ENCODE assay signal across 17 cellular contexts in the genomic region with DNA sequence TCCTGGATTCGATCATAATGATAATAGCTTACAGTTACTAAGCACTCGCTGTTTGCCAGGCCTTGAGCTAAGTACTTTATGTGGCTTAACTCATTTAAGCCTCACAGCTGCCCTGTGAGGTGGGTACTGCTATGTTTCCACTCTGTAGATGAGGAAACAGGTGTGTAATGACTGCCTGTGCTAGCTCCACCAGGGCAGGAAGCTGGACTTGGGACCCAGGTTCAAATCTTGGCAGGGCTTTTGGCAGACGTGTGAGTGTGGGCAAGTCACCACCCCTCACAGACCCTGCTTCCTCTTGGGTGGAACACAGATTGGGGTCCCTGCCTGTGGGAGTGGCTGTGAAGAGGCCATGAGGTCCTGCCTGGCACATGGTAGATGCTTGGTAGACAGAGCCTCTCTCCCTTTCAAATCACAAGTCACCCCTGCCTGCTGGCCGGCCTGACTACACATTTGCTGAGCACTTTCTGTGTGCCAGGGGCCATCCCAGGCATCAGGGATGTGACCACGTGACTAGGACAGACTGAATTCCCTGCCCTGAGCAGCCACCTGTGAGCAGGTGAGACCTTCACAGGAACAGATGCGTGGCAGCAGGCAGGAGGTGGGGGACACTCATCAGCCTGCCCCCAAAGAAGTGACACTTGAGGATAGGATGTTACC. TPM values are rescaled to one million over a fixed set of nuclear protein-coding genes. Genes with fewer than 3 reads are reported as not detected.
A peak's percentile ranks its signal among the peaks of the same experiment; 100 is the strongest.
DNase-seq lines count a peak whose midpoint lies in the region; ATAC-seq, FAIRE-seq and TF ChIP-seq lines count a peak whose summit lies in the region.
"Had no signal": no experiment of that assay in that cellular context is flagged by ENCODE, and none has a peak within 500 bp of the region (broad histone marks: within the 10 kb centered on the region; RNA-seq: fewer than 3 reads in every experiment).

No MANE protein-coding gene starts in this region.

- no peak overlapping the region for H3K4ac ChIP-seq in H1 (replicated peaks; ENCODE audit: insufficient read length, low read depth, low read length)

- H3K14ac ChIP-seq in H1 (ENCODE audit: insufficient read length): no peak overlapping the region

- no peak overlapping the region for H3K23ac ChIP-seq in H1 (ENCODE audit: insufficient read length)

- no peak overlapping the region for H3K18ac ChIP-seq in H1 (ENCODE audit: extremely low read depth, low read length)

- H3K27me3 ChIP-seq in H1 (replicated peaks in 1 of 4; ENCODE audit: control insufficient read depth in 3 of 4, extremely low read depth in 1 of 4, insufficient read depth in 3 of 4, low read length in 3 of 4): peaks cover 50 to 67% (median 55%) of the 10 kb centered on the region in 4 experiments

- 77% methylated on average over 6 of the region's 6 CpGs; no CpG with 5 or more reads in 1 of the 2 experiments for WGBS in H1 (ENCODE audit: extremely low coverage in 1 of 2, insufficient coverage in 1 of 2, insufficient read length in 1 of 2, insufficient replicate concordance in 2 of 2, low coverage in 1 of 2, low lambda C conversion rate in 2 of 2, missing lambda C conversion rate in 1 of 2), 2 experiments

- H3K36me3 Mint-ChIP-seq in T-helper 2 cell treated with Interferon-gamma antibody and Interleukin-4, amounts not matched to agents 5 μg/mL and 100 μg/mL, for 36 hours (ENCODE audit: low read depth): peaks cover 2% of the 10 kb centered on the region

- intact Hi-C loops in posterior vena cava (cut with DNase I): no loop called here

- H3K27me3 Mint-ChIP-seq in T-helper 2 cell treated with Interferon-gamma antibody and Interleukin-4, amounts not matched to agents 5 μg/mL and 100 μg/mL, for 36 hours (ENCODE audit: low read depth): peaks cover 48% of the 10 kb centered on the region

- no peak for TF ChIP-seq POLR2A in H1 (IDR thresholded peaks at IDR 0.05; ENCODE audit: control extremely low read depth in 1 of 2, low read depth in 2 of 2, low read length in 2 of 2)

- H3K4me2 ChIP-seq in H1 (ENCODE audit: insufficient read depth in 1 of 2, low read depth in 2 of 2, low read length in 2 of 2): no peak overlapping the region; a peak in 1 of 4 replicates

- peaks cover 20% of the 10 kb centered on the region for H3K4me1 Mint-ChIP-seq in T-helper 2 cell treated with Interferon-gamma antibody and Interleukin-4, amounts not matched to agents 5 μg/mL and 100 μg/mL, for 36 hours (ENCODE audit: low read depth)

- ATAC-seq in GM18520 (IDR thresholded peaks at IDR 0.05; ENCODE audit: unreplicated experiment): no peak
- ATAC-seq: GM12878 had no signal

- no peak overlapping the region for H4K91ac ChIP-seq in H1 (replicated peaks; ENCODE audit: insufficient read length, low read length)

- CTCF ChIA-PET in H1 (lab: Charles Lee; ENCODE audit: partially characterized antibody): interaction anchor here (0.7 to 3.2 kb wide), 6 partner anchors 11 to 111 kb away, joined by 3 to 15 read pairs (median 4); no protein-coding TSS in a partner anchor

- no peak overlapping the region for H2BK5ac ChIP-seq in H1 (ENCODE audit: low read depth, low read length)

- H3K36me3 ChIP-seq in H1 (ENCODE audit: control insufficient read depth in 2 of 4, insufficient read depth in 4 of 4, low read length in 3 of 4): peaks cover 0 to 13% (median 0%) of the 10 kb centered on the region in 4 experiments; a peak in 1 of 8 replicates

- H3K4me3 Mint-ChIP-seq in T-helper 2 cell treated with Interferon-gamma antibody and Interleukin-4, amounts not matched to agents 5 μg/mL and 100 μg/mL, for 36 hours: peak overlapping the region; percentile 2
- H3K4me3 Mint-ChIP-seq: activated naive CD4-positive, alpha-beta T cell treated with anti-CD3 and anti-CD28 coated beads for 36 hours had no signal

- no peak for DNase-seq in T-helper 2 cell treated with Interferon-gamma antibody and Interleukin-4, amounts not matched to agents 5 μg/mL and 100 μg/mL, for 36 hours (ENCODE audit: low spot score)
- DNase-seq in T-helper 2 cell: no peak
- DNase-seq in NCI-H2081 (lab: John Stamatoyannopoulos, UW): peak; percentile 20 to 72
- DNase-seq in H1 (ENCODE audit: low read depth in 1 of 2, low spot score in 2 of 2): no peak
- peak; percentile 37 for DNase-seq in posterior vena cava (ENCODE audit: low spot score)
- no peak for DNase-seq in AML-193 (lab: John Stamatoyannopoulos, UW)
- no peak for DNase-seq in activated naive CD4-positive, alpha-beta T cell treated with anti-CD3 and anti-CD28 coated beads, Interleukin-2, amount 50 U/mL, for 16 hours
- DNase-seq: activated CD4-positive, alpha-beta T cell treated with anti-CD3 and anti-CD28 coated beads for 4 hours; activated naive CD4-positive, alpha-beta T cell treated with anti-CD3 and anti-CD28 coated beads for 36 hours; foreskin melanocyte; stimulated activated CD4-positive, alpha-beta T cell treated with anti-CD3 and anti-CD28 coated beads, Interleukin-12 subunit alpha, Interleukin-12 subunit beta, amount 100 ng/mL, for 4 hours had no signal

- no peak overlapping the region; the same call in 1 of the 2 replicates for H4K8ac ChIP-seq in H1 (ENCODE audit: extremely low read depth, insufficient read depth, low read length)

- no peak overlapping the region for H3K27ac Mint-ChIP-seq in T-helper 2 cell treated with Interferon-gamma antibody and Interleukin-4, amounts not matched to agents 5 μg/mL and 100 μg/mL, for 36 hours
- H3K27ac Mint-ChIP-seq: activated naive CD4-positive, alpha-beta T cell treated with anti-CD3 and anti-CD28 coated beads for 36 hours had no signal

- peak overlapping the region; percentile 48; the same call in 1 of the 2 replicates for H2BK20ac ChIP-seq in H1 (ENCODE audit: low read length)

- H4K20me1 ChIP-seq in H1 (replicated peaks in 1 of 2; ENCODE audit: control insufficient read depth in 1 of 2, insufficient read depth in 2 of 2, low read length in 2 of 2): peaks cover 2 to 9% of the 10 kb centered on the region in 2 experiments

- no peak overlapping the region for H2AFZ ChIP-seq in H1 (ENCODE audit: low read length)

- no peak overlapping the region for H2AK5ac ChIP-seq in H1 (ENCODE audit: low read depth, low read length)

- no peak overlapping the region for H4K5ac ChIP-seq in H1 (ENCODE audit: insufficient read length, low read depth, low read length)

- H2BK120ac ChIP-seq in H1 (replicated peaks; ENCODE audit: low read depth, low read length): no peak overlapping the region

- peaks cover 21% of the 10 kb centered on the region; the same call in 1 of the 2 replicates for H3K23me2 ChIP-seq in H1 (ENCODE audit: low read depth, low read length)

- no peaks in the 10 kb centered on the region for H3K79me2 ChIP-seq in H1 (ENCODE audit: control insufficient read depth in 1 of 2, insufficient read depth in 2 of 2, low read length in 2 of 2)

- H3K4me1 ChIP-seq in H1 (replicated peaks in 1 of 4; ENCODE audit: control insufficient read depth in 3 of 4, insufficient read depth in 4 of 4, low read length in 3 of 4): peaks cover 0 to 17% (median 11%) of the 10 kb centered on the region in 4 experiments; a peak in 6 of 7 replicates

- no peaks in the 10 kb centered on the region for H3K9me3 ChIP-seq in H1 (ENCODE audit: insufficient read depth in 2 of 2, low read depth in 1 of 2, low read length in 1 of 2)

- no peaks in the 10 kb centered on the region for H3K9me3 Mint-ChIP-seq in T-helper 2 cell treated with Interferon-gamma antibody and Interleukin-4, amounts not matched to agents 5 μg/mL and 100 μg/mL, for 36 hours
- H3K9me3 Mint-ChIP-seq: activated naive CD4-positive, alpha-beta T cell treated with anti-CD3 and anti-CD28 coated beads for 36 hours had no signal

- POLR2A ChIA-PET in H1 (lab: Charles Lee; ENCODE audit: partially characterized antibody): interaction anchor here (0.7 to 4.4 kb wide), 3 partner anchors 7 to 438 kb away, joined by 3 to 13 read pairs (median 5); a partner anchor contains a TSS

- no peak overlapping the region for H3K56ac ChIP-seq in H1 (replicated peaks; ENCODE audit: insufficient read length, low read depth, low read length)

- FAIRE-seq in H1 (lab: Jason Lieb, UNC): no peak
- FAIRE-seq: GM12878, urothelium cell line had no signal

- H2BK15ac ChIP-seq in H1 (ENCODE audit: low read length): peak overlapping the region; percentile 72; the same call in 1 of the 2 replicates

- H3K27ac ChIP-seq in H1 (ENCODE audit: low read depth, low read length): no peak overlapping the region
- H3K27ac ChIP-seq: coronary artery, HL-60 had no signal

- no peak overlapping the region for H3K4me3 ChIP-seq in H1 (ENCODE audit: extremely low read depth in 1 of 4, insufficient read depth in 2 of 4, low read depth in 3 of 4, low read length in 4 of 4)
- H3K4me3 ChIP-seq: GM12878 had no signal

- TF ChIP-seq RAD21 in H1 (IDR thresholded peaks at IDR 0.05 in 1 of 2, conservative IDR thresholded peaks at IDR 0.05 in 1 of 2; ENCODE audit: low read depth in 2 of 2, low read length in 2 of 2): no peak

- 0 out of 2 replicates have a peak overlapping the region, but pooled peaks have one; percentile 27 for H2BK12ac ChIP-seq in H1 (ENCODE audit: low read depth, low read length)

- no peaks in the 10 kb centered on the region for H3K79me1 ChIP-seq in H1 (ENCODE audit: low read depth, low read length)

- no peak for TF ChIP-seq EP300 in H1 (IDR thresholded peaks at IDR 0.05; ENCODE audit: borderline replicate concordance in 1 of 2, low read depth in 2 of 2, low read length in 2 of 2)

- TF ChIP-seq CTCF in H1 (IDR thresholded peaks at IDR 0.05; ENCODE audit: control extremely low read depth in 1 of 3, insufficient read depth in 1 of 3, low read depth in 1 of 3, low read length in 3 of 3): no peak

- H3K9ac ChIP-seq in H1 (replicated peaks in 1 of 4; ENCODE audit: extremely low read depth in 1 of 4, low read depth in 3 of 4, low read length in 3 of 4): 0 out of 7 replicates have a peak overlapping the region, but pooled peaks of 1 of the 4 experiments have one; percentile 7

RNA-seq across cellular contexts. Expression of a gene that starts 3.7 kb away (rescaled TPM):
- 0.37 and 0.44 TPM in 2 replicates for total RNA-seq in H1 (2021; fragmentation: NEBNext Ultra II Directional; extraction: Animal tissue kit (Norgen Biotek cat#: 25700))
- 0.14 and 0.30 TPM in 2 replicates for polyA plus RNA-seq in H1 (2011; rRNA removed)
- 0.18 TPM for polyA plus RNA-seq in H1 (2011; cell fraction: cytosol; rRNA removed)
- 0.40 TPM for polyA plus RNA-seq in H1 (2011; cell fraction: nucleus; rRNA removed)
- 0.08 to 0.13 TPM in 2 of 4 replicates, not detected in the others for polyA plus RNA-seq in H1 (2012, experiment 1 of 2)
- polyA plus RNA-seq in H1 (2012, experiment 2 of 2): 0.10 TPM
- 0.02 TPM for polyA plus RNA-seq in H1 (2013, experiment 1 of 2)
- polyA plus RNA-seq in H1 (2013, experiment 2 of 2): 0.07 TPM
- 0.32 and 0.41 TPM in 2 replicates for polyA minus RNA-seq in H1 (2011; rRNA and poly(A)+ RNA removed)
- polyA minus RNA-seq in H1 (2011; cell fraction: cytosol; rRNA and poly(A)+ RNA removed): not detected
- 0.20 TPM for polyA minus RNA-seq in H1 (2011; cell fraction: nucleus; rRNA and poly(A)+ RNA removed)
- 1 to 10 TPM; 1.3 to 2.1 TPM for total RNA-seq in posterior vena cava
- total RNA-seq: GM12878, kidney epithelial cell had no signal
- polyA plus RNA-seq: GM12878 had no signal

RNA-seq across cellular contexts. Expression of a gene that starts 10.9 kb away (rescaled TPM):
- total RNA-seq in H1 (2021; fragmentation: NEBNext Ultra II Directional; extraction: Animal tissue kit (Norgen Biotek cat#: 25700)): 2.0 and 2.4 TPM in 2 replicates
- polyA plus RNA-seq in H1 (2011; rRNA removed): 0.77 and 1.2 TPM in 2 replicates
- polyA plus RNA-seq in H1 (2011; cell fraction: cytosol; rRNA removed): 0.94 TPM
- polyA plus RNA-seq in H1 (2011; cell fraction: nucleus; rRNA removed): 1.2 TPM
- 1.1 to 1.6 TPM (median 1.2 TPM) in 4 replicates for polyA plus RNA-seq in H1 (2012, experiment 1 of 2)
- 0.60 TPM for polyA plus RNA-seq in H1 (2012, experiment 2 of 2)
- polyA plus RNA-seq in H1 (2013, experiment 1 of 2): 1.4 TPM
- 1.6 TPM for polyA plus RNA-seq in H1 (2013, experiment 2 of 2)
- 1.00 and 1.1 TPM in 2 replicates for polyA minus RNA-seq in H1 (2011; rRNA and poly(A)+ RNA removed)
- 0.73 TPM for polyA minus RNA-seq in H1 (2011; cell fraction: cytosol; rRNA and poly(A)+ RNA removed)
- polyA minus RNA-seq in H1 (2011; cell fraction: nucleus; rRNA and poly(A)+ RNA removed): 2.2 TPM
- total RNA-seq in posterior vena cava: under 1 TPM; 0.14 to 0.28 TPM
- total RNA-seq: GM12878 had no signal

RNA-seq across cellular contexts. Expression of a gene that starts 55.8 kb away (rescaled TPM):
- not detected in 2 replicates for total RNA-seq in H1 (2021; fragmentation: NEBNext Ultra II Directional; extraction: Animal tissue kit (Norgen Biotek cat#: 25700))
- not detected in 2 replicates for polyA plus RNA-seq in H1 (2011; rRNA removed)
- not detected for polyA plus RNA-seq in H1 (2011; cell fraction: cytosol; rRNA removed)
- not detected for polyA plus RNA-seq in H1 (2011; cell fraction: nucleus; rRNA removed)
- not detected in 4 replicates for polyA plus RNA-seq in H1 (2012, experiment 1 of 2)
- not detected for polyA plus RNA-seq in H1 (2012, experiment 2 of 2)
- polyA plus RNA-seq in H1 (2013, experiment 1 of 2): not detected
- not detected for polyA plus RNA-seq in H1 (2013, experiment 2 of 2)
- not detected in 2 replicates for polyA minus RNA-seq in H1 (2011; rRNA and poly(A)+ RNA removed)
- not detected for polyA minus RNA-seq in H1 (2011; cell fraction: cytosol; rRNA and poly(A)+ RNA removed)
- polyA minus RNA-seq in H1 (2011; cell fraction: nucleus; rRNA and poly(A)+ RNA removed): not detected
- total RNA-seq in posterior vena cava: under 1 TPM in 1 of 2 donors, not detected in 1; 0.48 TPM
- total RNA-seq: activated naive CD4-positive, alpha-beta T cell treated with anti-CD3 and anti-CD28 coated beads for 36 hours; GM12878; kidney epithelial cell had no signal

Comparison
In these comparisons a context has a peak if more than half of its experiments do, and no peak if none do; other contexts are left out.
1. DNase-seq: peak in NCI-H2081 (2 of 2) and posterior vena cava (single experiment); none in T-helper 2 cell treated with Interferon-gamma antibody and Interleukin-4, amounts not matched to agents 5 μg/mL and 100 μg/mL, for 36 hours (single experiment), T-helper 2 cell (0 of 5), H1 (0 of 2), AML-193 (0 of 2) and activated naive CD4-positive, alpha-beta T cell treated with anti-CD3 and anti-CD28 coated beads, Interleukin-2, amount 50 U/mL, for 16 hours (single experiment).